Comparison of ENCODE assay signal across 23 cellular contexts in the genomic region with DNA sequence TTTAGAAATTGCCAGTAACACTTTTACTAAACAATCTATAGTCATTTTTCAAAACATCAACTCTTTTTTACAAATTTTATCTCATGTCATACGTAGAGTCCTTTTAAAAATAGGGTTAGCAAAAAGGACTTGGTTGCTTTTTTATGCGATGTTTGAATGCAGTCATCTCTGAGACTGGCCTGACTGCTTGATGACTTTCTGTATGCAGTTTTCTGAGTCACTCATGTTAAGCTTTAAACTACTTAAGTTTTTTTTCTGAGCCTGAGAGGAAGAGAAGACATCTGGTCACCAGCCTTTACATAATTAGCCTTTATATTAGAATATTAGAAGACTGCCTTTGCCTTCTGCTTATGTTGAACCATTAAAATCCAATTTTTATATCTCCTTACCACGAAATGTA.
"Had no signal": no experiment of that assay in that cellular context is flagged by ENCODE, and none has a peak within 500 bp of the region (broad histone marks: within the 10 kb centered on the region; RNA-seq: fewer than 3 reads in every experiment).

No MANE protein-coding gene starts in this region.

- DNase-seq: activated CD4-positive, alpha-beta T cell treated with anti-CD3 and anti-CD28 coated beads, Interleukin-2, amount 50 U/mL, for 1 hour; activated CD4-positive, CD25-positive, alpha-beta regulatory T cell treated with anti-CD3 and anti-CD28 coated beads, Interleukin-2, amount 50 U/mL, for 72 hours; activated effector memory CD4-positive, alpha-beta T cell treated with anti-CD3 and anti-CD28 coated beads, Interleukin-2, amount 50 U/mL, for 16 hours; activated T-cell treated with anti-CD3 and anti-CD28 coated beads, Interleukin-2, amount 50 U/mL, for 72 hours; cerebellar nuclear complex; effector CD8-positive, alpha-beta T cell; esophagus squamous epithelium; islet precursor cell; nephron progenitor cell; occipital lobe; posterior cingulate gyrus; retina; stimulated activated CD4-positive, alpha-beta T cell treated with anti-CD3 and anti-CD28 coated beads, Interleukin-2, amount 100 ng/mL, for 24 hours; stimulated activated naive CD8-positive, alpha-beta T cell treated with anti-CD3 and anti-CD28 coated beads, Interleukin-15, Interleukin-2, amounts not matched to agents 100 U/mL and 50 U/mL, for 24 hours; substantia nigra; T1000; uterus had no signal

- H3K4me1 Mint-ChIP-seq: activated naive CD4-positive, alpha-beta T cell treated with anti-CD3 and anti-CD28 coated beads, Interleukin-2, amount 50 U/mL, for 24 hours had no signal

- H3K27ac ChIP-seq: ascending aorta, esophagus squamous epithelium, tibial nerve, uterus had no signal

- H3K4me3 ChIP-seq: ascending aorta, esophagus squamous epithelium, lung, tibial nerve, uterus had no signal

- H3K4me3 Mint-ChIP-seq: activated naive CD4-positive, alpha-beta T cell treated with anti-CD3 and anti-CD28 coated beads, Interleukin-2, amount 50 U/mL, for 24 hours; activated T-cell treated with anti-CD3 and anti-CD28 coated beads, Interleukin-2, amount 50 U/mL, for 72 hours; dendritic cell treated with granulocyte-macrophage colony-stimulating factor and Interleukin-4, amounts not matched to agents 40 ng/mL and 50 ng/mL, for 4 days; nephron progenitor cell had no signal

- H3K27me3 Mint-ChIP-seq: activated naive CD4-positive, alpha-beta T cell treated with anti-CD3 and anti-CD28 coated beads, Interleukin-2, amount 50 U/mL, for 24 hours; dendritic cell treated with granulocyte-macrophage colony-stimulating factor and Interleukin-4, amounts not matched to agents 40 ng/mL and 50 ng/mL, for 4 days had no signal

- H3K36me3 Mint-ChIP-seq: activated naive CD4-positive, alpha-beta T cell treated with anti-CD3 and anti-CD28 coated beads, Interleukin-2, amount 50 U/mL, for 24 hours had no signal

- H3K4me1 ChIP-seq: ascending aorta, esophagus squamous epithelium, tibial nerve, uterus had no signal

- H3K27ac Mint-ChIP-seq: activated naive CD4-positive, alpha-beta T cell treated with anti-CD3 and anti-CD28 coated beads, Interleukin-2, amount 50 U/mL, for 24 hours; activated T-cell treated with anti-CD3 and anti-CD28 coated beads, Interleukin-2, amount 50 U/mL, for 72 hours; dendritic cell treated with granulocyte-macrophage colony-stimulating factor and Interleukin-4, amounts not matched to agents 40 ng/mL and 50 ng/mL, for 4 days; nephron progenitor cell had no signal

- H3K27me3 ChIP-seq: ascending aorta, esophagus squamous epithelium, tibial nerve, uterus had no signal

- ATAC-seq: activated T-cell treated with anti-CD3 and anti-CD28 coated beads, Interleukin-2, amount 50 U/mL, for 72 hours; left lobe of liver; stimulated activated naive CD8-positive, alpha-beta T cell treated with anti-CD3 and anti-CD28 coated beads, Interleukin-15, Interleukin-2, amounts not matched to agents 100 U/mL and 50 U/mL, for 24 hours had no signal

- H3K9me3 ChIP-seq: ascending aorta, esophagus squamous epithelium, tibial nerve, uterus had no signal

- H3K9me3 Mint-ChIP-seq: activated naive CD4-positive, alpha-beta T cell treated with anti-CD3 and anti-CD28 coated beads, Interleukin-2, amount 50 U/mL, for 24 hours; dendritic cell treated with granulocyte-macrophage colony-stimulating factor and Interleukin-4, amounts not matched to agents 40 ng/mL and 50 ng/mL, for 4 days; nephron progenitor cell had no signal
